17 cellular contexts compared by ENCODE assay signal in genomic region chr2:150630587-150631235, GRCh38.
A peak's percentile ranks its signal among the peaks of the same experiment; 100 is the strongest.
DNase-seq lines count a peak whose midpoint lies in the region; ATAC-seq and TF ChIP-seq lines count a peak whose summit lies in the region.
"Had no signal": no experiment of that assay in that cellular context is flagged by ENCODE, and none has a peak within 500 bp of the region (broad histone marks: within the 10 kb centered on the region; RNA-seq: fewer than 3 reads in every experiment).

No MANE protein-coding gene starts in this region.

- no peak overlapping the region for H3K23ac ChIP-seq in neuronal stem cell (ENCODE audit: low read depth, low read length, poor library complexity)

- H3K18ac ChIP-seq in neuronal stem cell (ENCODE audit: low read length): no peak overlapping the region

- no peak overlapping the region for H2BK5ac ChIP-seq in neuronal stem cell (ENCODE audit: low read length)

- no peak overlapping the region for H3K4ac ChIP-seq in neuronal stem cell (ENCODE audit: low read length)

- H3K9me3 ChIP-seq in neuronal stem cell (replicated peaks in 1 of 2; ENCODE audit: control insufficient read depth in 2 of 2, insufficient read depth in 1 of 2, low read depth in 1 of 2, low read length in 2 of 2) (no peaks in the 10 kb centered on the region), suprapubic skin (no peaks in the 10 kb centered on the region)
- H3K9me3 ChIP-seq: BE2C, ovary had no signal

- TF ChIP-seq CTCF in suprapubic skin (IDR thresholded peaks at IDR 0.05): no peak

- no peak overlapping the region for H3K4me3 ChIP-seq in neuronal stem cell (ENCODE audit: low read length in 2 of 2)
- H3K4me3 ChIP-seq in suprapubic skin: no peak overlapping the region
- H3K4me3 ChIP-seq: K562, ovary had no signal

- TF ChIP-seq POLR2A in suprapubic skin (IDR thresholded peaks at IDR 0.05): no peak

- no peaks in the 10 kb centered on the region for H3K79me1 ChIP-seq in neuronal stem cell (ENCODE audit: low read depth, low read length)

- H2BK12ac ChIP-seq in neuronal stem cell (ENCODE audit: low read length): no peak overlapping the region

- DNase-seq in EL (peak; percentile 35), astrocyte of the hippocampus (ENCODE audit: low read depth, low spot score) (peak; percentile 90), globus pallidus (ENCODE audit: low spot score) (peak; percentile 73), neuronal stem cell (ENCODE audit: low spot score) (no peak), NCI-H1105 (lab: John Stamatoyannopoulos, UW) (no peak), epidermal melanocyte (ENCODE audit: insufficient read length, low spot score) (no peak), suprapubic skin (ENCODE audit: low spot score in 2 of 2) (no peak)
- DNase-seq: activated naive CD4-positive, alpha-beta T cell treated with anti-CD3 and anti-CD28 coated beads, Interleukin-2, amount 10 ng/mL, durations not matched to agents 7 days and 5 days; BE2C; H7; mesendoderm; NCI-H1417; ovary had no signal

- WGBS in neuronal stem cell (ENCODE audit: extremely low coverage in 2 of 2, insufficient read length in 2 of 2, insufficient replicate concordance in 1 of 2), 2 donors: no CpG with 5 or more reads among the region's 3 CpGs
- 69% methylated on average over 3 of the region's 3 CpGs for WGBS in suprapubic skin

- H3K36me3 ChIP-seq in neuronal stem cell (replicated peaks in 1 of 2; ENCODE audit: control insufficient read depth in 2 of 2, insufficient read depth in 2 of 2, low read length in 2 of 2) (no peaks in the 10 kb centered on the region), suprapubic skin (no peaks in the 10 kb centered on the region)
- H3K36me3 ChIP-seq: BE2C, ovary had no signal

- no peak overlapping the region for H2BK120ac ChIP-seq in neuronal stem cell (ENCODE audit: low read depth, low read length)

- no peak for TF ChIP-seq EP300 in suprapubic skin (IDR thresholded peaks at IDR 0.05)

- peaks cover 7 to 18% of the 10 kb centered on the region in 2 donors for H3K4me1 ChIP-seq in neuronal stem cell (ENCODE audit: control insufficient read depth in 2 of 2, insufficient read depth in 1 of 2, low read depth in 1 of 2, low read length in 2 of 2)
- no peaks in the 10 kb centered on the region for H3K4me1 ChIP-seq in suprapubic skin
- H3K4me1 ChIP-seq: BE2C had no signal

- H3K9ac ChIP-seq in neuronal stem cell (ENCODE audit: low read depth, low read length, poor library complexity): no peak overlapping the region

- H3K27ac ChIP-seq in neuronal stem cell (replicated peaks; ENCODE audit: low read length) (peak overlapping the region; percentile 31), suprapubic skin (no peak overlapping the region)
- H3K27ac ChIP-seq: epithelial cell of prostate, ovary had no signal

- no peak overlapping the region for H3K14ac ChIP-seq in neuronal stem cell (ENCODE audit: low read length)

- peak overlapping the region; percentile 46 for H2AFZ ChIP-seq in neuronal stem cell (ENCODE audit: low read length)

- H2AK5ac ChIP-seq in neuronal stem cell (ENCODE audit: low read depth, low read length): no peak overlapping the region

- no peak overlapping the region for H4K91ac ChIP-seq in neuronal stem cell (ENCODE audit: low read depth, low read length, poor library complexity)

- H3K4me2 ChIP-seq in neuronal stem cell (ENCODE audit: insufficient read depth, low read length, poor library complexity, severe bottlenecking): no peak overlapping the region

- no peak overlapping the region for H4K8ac ChIP-seq in neuronal stem cell (ENCODE audit: low read depth, low read length)

- H2BK15ac ChIP-seq in neuronal stem cell (ENCODE audit: low read length): no peak overlapping the region

- no peak for ATAC-seq in GM21390 (IDR thresholded peaks at IDR 0.05; ENCODE audit: unreplicated experiment)
- ATAC-seq: K562, WTC11 had no signal

- H3K27me3 ChIP-seq in neuronal stem cell (ENCODE audit: control insufficient read depth in 3 of 3, insufficient read depth in 3 of 3, low read depth in 1 of 3, low read length in 3 of 3) (no peaks in the 10 kb centered on the region), suprapubic skin (no peaks in the 10 kb centered on the region)
- H3K27me3 ChIP-seq: BE2C, ovary had no signal

Comparison
In these comparisons a context has a peak if more than half of its experiments do, and no peak if none do; other contexts are left out.
1. DNase-seq: peak in EL (single experiment), astrocyte of the hippocampus (single experiment) and globus pallidus (single experiment); none in neuronal stem cell (single experiment), NCI-H1105 (single experiment), epidermal melanocyte (single experiment) and suprapubic skin (0 of 2).